Comparison of ENCODE assay signal across 7 cellular contexts in genomic region chr1:40856116-40856515, GRCh38.
"Had no signal": no experiment of that assay in that cellular context is flagged by ENCODE, and none has a peak within 500 bp of the region (broad histone marks: within the 10 kb centered on the region; RNA-seq: fewer than 3 reads in every experiment).

No MANE protein-coding gene starts in this region.

- DNase-seq: HCEC 1CT, IMR-90 had no signal

- H3K9me3 Mint-ChIP-seq: H9 had no signal

- H3K4me3 ChIP-seq: GM23338 had no signal

- H3K4me2 ChIP-seq: GM23338 had no signal

- H2AFZ ChIP-seq: GM23338 had no signal

- H3K27ac Mint-ChIP-seq: GM23338, H9 had no signal

- H3K4me3 Mint-ChIP-seq: GM23338, H9 had no signal

- FAIRE-seq: H1, H54, HTR-8/SVneo had no signal
